20 cellular contexts compared by ENCODE assay signal in genomic region chr2:20027715-20028434, GRCh38. TPM values are rescaled to one million over a fixed set of nuclear protein-coding genes. Genes with fewer than 3 reads are reported as not detected.
DNase-seq lines count a peak whose midpoint lies in the region; FAIRE-seq and TF ChIP-seq lines count a peak whose summit lies in the region.
"Had no signal": no experiment of that assay in that cellular context is flagged by ENCODE, and none has a peak within 500 bp of the region (broad histone marks: within the 10 kb centered on the region; RNA-seq: fewer than 3 reads in every experiment).

No MANE protein-coding gene starts in this region.

- no peak overlapping the region for H3K4ac ChIP-seq in mesendoderm (ENCODE audit: low read depth, low read length)

- H3K18ac ChIP-seq in mesendoderm (ENCODE audit: low read length), result no peak overlapping the region

- H2BK120ac ChIP-seq in mesendoderm (ENCODE audit: low read depth, low read length), result no peak overlapping the region

- DNase-seq in cardiac muscle cell (ENCODE audit: low read depth in 1 of 2, low spot score in 1 of 2) (peak in 1 of 2 donors; percentile 65), cardiac septum (ENCODE audit: low spot score) (no peak), astrocyte (ENCODE audit: low read depth) (peak; percentile 63), lung microvascular endothelial cell (ENCODE audit: low read depth in 2 of 2) (peak; percentile 49 to 68), tibial artery (no peak), NCI-H1930 (lab: John Stamatoyannopoulos, UW) (no peak), mesendoderm (no peak)
- no peak for DNase-seq in activated CD4-positive, alpha-beta T cell treated with anti-CD3 and anti-CD28 coated beads, Interleukin-2, amount 50 U/mL, for 48 hours
- DNase-seq: CD8-positive, alpha-beta T cell; cortex of kidney; head of caudate nucleus; natural killer cell; NCI-H82; RPMI8226; stimulated activated CD4-positive, alpha-beta T cell treated with anti-CD3 and anti-CD28 coated beads, Interleukin-4, amount 100 ng/mL, for 24 hours; T-cell had no signal

- H3K56ac ChIP-seq in mesendoderm (ENCODE audit: low read length), result no peak overlapping the region

- H3K79me2 ChIP-seq in astrocyte (ENCODE audit: insufficient read depth, low read length) (peaks cover 4% of the 10 kb centered on the region), mesendoderm (ENCODE audit: control insufficient read depth, insufficient read depth, low read length) (no peaks in the 10 kb centered on the region)

- no peak overlapping the region for H3K23ac ChIP-seq in mesendoderm (ENCODE audit: low read length)

- no peak overlapping the region for H2BK15ac ChIP-seq in mesendoderm (replicated peaks; ENCODE audit: low read depth)

- peaks cover under 1% of the 10 kb centered on the region for H3K9me3 Mint-ChIP-seq in astrocyte (ENCODE audit: unreplicated experiment)
- H3K9me3 Mint-ChIP-seq: natural killer cell had no signal

- peaks cover 32% of the 10 kb centered on the region for H3K36me3 ChIP-seq in cardiac muscle cell
- H3K36me3 ChIP-seq in astrocyte (ENCODE audit: insufficient read depth, low read length), result peaks cover 26% of the 10 kb centered on the region
- H3K36me3 ChIP-seq in tibial artery, result peaks cover 50 to 59% (median 50%) of the 10 kb centered on the region in 3 donors
- H3K36me3 ChIP-seq in mesendoderm (ENCODE audit: control insufficient read depth, insufficient read depth, low read length), result peaks cover 2% of the 10 kb centered on the region

- no peak overlapping the region for H4K5ac ChIP-seq in mesendoderm (ENCODE audit: low read length)

- H3K4me1 ChIP-seq in cardiac muscle cell (ENCODE audit: low read depth) (peaks cover 26% of the 10 kb centered on the region), astrocyte (ENCODE audit: insufficient read depth, low read length) (peaks cover 9% of the 10 kb centered on the region), tibial artery (peaks cover 0 to 16% (median 3%) of the 10 kb centered on the region in 4 donors), mesendoderm (ENCODE audit: control insufficient read depth, low read depth, low read length) (no peaks in the 10 kb centered on the region)

- no peak for FAIRE-seq in astrocyte (lab: Jason Lieb, UNC)

- H3K4me2 ChIP-seq in astrocyte (ENCODE audit: low read length) (no peak overlapping the region), mesendoderm (ENCODE audit: low read length) (no peak overlapping the region)

- H3K27me3 Mint-ChIP-seq in astrocyte (ENCODE audit: low read depth, unreplicated experiment), result no peaks in the 10 kb centered on the region
- H3K27me3 Mint-ChIP-seq: T-cell had no signal

- no peaks in the 10 kb centered on the region for H3K27me3 ChIP-seq in cardiac muscle cell
- H3K27me3 ChIP-seq in astrocyte (ENCODE audit: insufficient read depth, low read length), result no peaks in the 10 kb centered on the region
- no peaks in the 10 kb centered on the region for H3K27me3 ChIP-seq in tibial artery
- H3K27me3 ChIP-seq in mesendoderm (ENCODE audit: insufficient read depth, low read length, poor library complexity), result no peaks in the 10 kb centered on the region
- H3K27me3 ChIP-seq: tibial nerve had no signal

- no peak overlapping the region for H2BK5ac ChIP-seq in mesendoderm (ENCODE audit: low read length)

- peaks cover 21% of the 10 kb centered on the region for H3K4me1 Mint-ChIP-seq in astrocyte (ENCODE audit: low read depth, unreplicated experiment)
- H3K4me1 Mint-ChIP-seq: natural killer cell, T-cell, WTC11 had no signal

- no peak for TF ChIP-seq CTCF in cardiac muscle cell (IDR thresholded peaks at IDR 0.05; ENCODE audit: low read depth, low read length)
- TF ChIP-seq CTCF in astrocyte (IDR thresholded peaks at IDR 0.05; ENCODE audit: insufficient read depth, low read depth, low read length), result no peak
- TF ChIP-seq CTCF in tibial artery (IDR thresholded peaks at IDR 0.05), result no peak

- intact Hi-C loops in cardiac septum (cut with DNase I), result no loop called here
- intact Hi-C loops in tibial artery (cut with DNase I; ENCODE audit: low total_unique reads), result no loop called here

- no peak overlapping the region for H3K4me3 Mint-ChIP-seq in astrocyte (ENCODE audit: unreplicated experiment)
- H3K4me3 Mint-ChIP-seq: CD8-positive, alpha-beta T cell; natural killer cell; T-cell; WTC11 had no signal

- H3K4me3 ChIP-seq in cardiac muscle cell (no peak overlapping the region), astrocyte (ENCODE audit: insufficient read depth, low read depth, low read length) (no peak overlapping the region), tibial artery (no peak overlapping the region), mesendoderm (ENCODE audit: low read length) (no peak overlapping the region)
- H3K4me3 ChIP-seq: tibial nerve had no signal

- peaks cover 17% of the 10 kb centered on the region for H4K20me1 ChIP-seq in astrocyte (ENCODE audit: insufficient read depth, low read length)

- no CpG with 5 or more reads among the region's 3 CpGs for WGBS in mesendoderm (ENCODE audit: extremely low coverage, insufficient coverage, low lambda C conversion rate)

- H2AK5ac ChIP-seq in mesendoderm (ENCODE audit: low read length), result no peak overlapping the region

- H3K36me3 Mint-ChIP-seq in astrocyte (ENCODE audit: low read depth, unreplicated experiment), result peaks cover 42% of the 10 kb centered on the region

- H3K9ac ChIP-seq in astrocyte (ENCODE audit: low read length) (no peak overlapping the region), mesendoderm (ENCODE audit: low read length) (no peak overlapping the region)

- no peaks in the 10 kb centered on the region for H3K9me3 ChIP-seq in cardiac muscle cell (ENCODE audit: low read depth)
- H3K9me3 ChIP-seq in astrocyte (ENCODE audit: insufficient read depth, low read depth, low read length), result no peaks in the 10 kb centered on the region
- peaks cover 0 to 16% (median 0%) of the 10 kb centered on the region in 3 donors for H3K9me3 ChIP-seq in tibial artery

- H3K27ac ChIP-seq in cardiac muscle cell (peak overlapping the region; percentile 88), astrocyte (ENCODE audit: low read depth, low read length) (no peak overlapping the region), tibial artery (peak overlapping the region; percentile 39 to 55), mesendoderm (ENCODE audit: low read depth, low read length) (no peak overlapping the region)
- H3K27ac ChIP-seq: epithelial cell of prostate had no signal

- no peaks in the 10 kb centered on the region for H3K79me1 ChIP-seq in mesendoderm (ENCODE audit: low read length)

- no peak overlapping the region for H2AFZ ChIP-seq in astrocyte (ENCODE audit: low read depth, low read length)

- no peak overlapping the region for H4K8ac ChIP-seq in mesendoderm (ENCODE audit: low read depth, low read length)

- peak overlapping the region; percentile 48 for H3K27ac Mint-ChIP-seq in astrocyte (ENCODE audit: unreplicated experiment)
- H3K27ac Mint-ChIP-seq: natural killer cell, T-cell had no signal

RNA-seq across cellular contexts. Expression of gene MATN3, which starts 15.4 kb away (rescaled TPM):
- total RNA-seq in cardiac muscle cell (1.3 and 3.8 TPM in 2 replicates), cardiac septum (0.11 TPM), astrocyte (11.4 and 13.3 TPM in 2 replicates), lung microvascular endothelial cell (0.20 and 0.87 TPM in 2 replicates)
- 4.8 and 10.3 TPM in 2 replicates for polyA plus RNA-seq in cardiac muscle cell
- 17.0 TPM for polyA plus RNA-seq in mesendoderm (2013, experiment 1 of 2)
- 17.9 TPM for polyA plus RNA-seq in mesendoderm (2013, experiment 2 of 2)
- total RNA-seq: activated CD8-positive, alpha-beta memory T cell treated with anti-CD3 and anti-CD28 coated beads for 36 hours; CD8-positive, alpha-beta T cell; natural killer cell had no signal

RNA-seq across cellular contexts. Expression of gene LAPTM4A, which starts 23.6 kb away (rescaled TPM):
- 114 and 119 TPM in 2 replicates for total RNA-seq in cardiac muscle cell
- 425 and 522 TPM in 2 replicates for polyA plus RNA-seq in cardiac muscle cell
- total RNA-seq in cardiac septum, result 134 TPM
- total RNA-seq in astrocyte, result 300 and 337 TPM in 2 replicates
- total RNA-seq in lung microvascular endothelial cell, result 104 and 126 TPM in 2 replicates
- polyA plus RNA-seq in mesendoderm (2013, experiment 1 of 2), result 350 TPM
- polyA plus RNA-seq in mesendoderm (2013, experiment 2 of 2), result 343 TPM

RNA-seq across cellular contexts. Expression of gene WDR35, which starts 38.0 kb away (rescaled TPM):
- 6.9 and 10.1 TPM in 2 replicates for total RNA-seq in cardiac muscle cell
- 4.8 and 6.7 TPM in 2 replicates for polyA plus RNA-seq in cardiac muscle cell
- 5.1 TPM for total RNA-seq in cardiac septum
- total RNA-seq in astrocyte, result 9.1 and 9.6 TPM in 2 replicates
- 5.2 and 5.8 TPM in 2 replicates for total RNA-seq in lung microvascular endothelial cell
- 7.8 TPM for polyA plus RNA-seq in mesendoderm (2013, experiment 1 of 2)
- 7.5 TPM for polyA plus RNA-seq in mesendoderm (2013, experiment 2 of 2)

Comparison
In these comparisons a context has a peak if more than half of its experiments do, and no peak if none do; other contexts are left out.
1. DNase-seq: peak in astrocyte (single experiment) and lung microvascular endothelial cell (2 of 2); none in cardiac septum (single experiment), tibial artery (0 of 2), NCI-H1930 (0 of 2), activated CD4-positive, alpha-beta T cell treated with anti-CD3 and anti-CD28 coated beads, Interleukin-2, amount 50 U/mL, for 48 hours (0 of 2) and mesendoderm (single experiment).
2. H3K27ac ChIP-seq: peak in cardiac muscle cell (single experiment) and tibial artery (2 of 2); none in astrocyte (single experiment) and mesendoderm (single experiment).